Comparison of ENCODE assay signal across 1 cellular context in genomic region chr5:158484246-158484645, GRCh38.
TF ChIP-seq lines count a peak whose summit lies in the region.

No MANE protein-coding gene starts in this region.

TF ChIP-seq in GM23338, 12 proteins besides CTCF, POLR2A, EP300 and RAD21 (continued from another document):
- TF ChIP-seq ZNF462 (CRISPR knock-in tag; IDR thresholded peaks at IDR 0.05), result no peak
- no peak for TF ChIP-seq ZNF331 (CRISPR knock-in tag; IDR thresholded peaks at IDR 0.05; ENCODE audit: low read depth)
- TF ChIP-seq EZH2 (IDR thresholded peaks at IDR 0.05; ENCODE audit: low read depth, unreplicated experiment), result no peak
- TF ChIP-seq EZH2phosphoT487 (IDR thresholded peaks at IDR 0.05; ENCODE audit: unreplicated experiment), result no peak
- TF ChIP-seq STAT1 (IDR thresholded peaks at IDR 0.05; ENCODE audit: unreplicated experiment), result no peak
- TF ChIP-seq ETS1 (IDR thresholded peaks at IDR 0.05), result no peak
- no peak for TF ChIP-seq POLR2AphosphoS5 (IDR thresholded peaks at IDR 0.05; ENCODE audit: low read depth)
- no peak for TF ChIP-seq REST (IDR thresholded peaks at IDR 0.05; ENCODE audit: unreplicated experiment)
- TF ChIP-seq CREB1 (CRISPR knock-in tag; IDR thresholded peaks at IDR 0.05; ENCODE audit: low read depth), result no peak
- no peak for TF ChIP-seq NANOG (IDR thresholded peaks at IDR 0.05; ENCODE audit: borderline replicate concordance)
- TF ChIP-seq ZNF114 (CRISPR knock-in tag; IDR thresholded peaks at IDR 0.05), result no peak
